ENCODE assay signal across 8 cellular contexts in the genomic region with DNA sequence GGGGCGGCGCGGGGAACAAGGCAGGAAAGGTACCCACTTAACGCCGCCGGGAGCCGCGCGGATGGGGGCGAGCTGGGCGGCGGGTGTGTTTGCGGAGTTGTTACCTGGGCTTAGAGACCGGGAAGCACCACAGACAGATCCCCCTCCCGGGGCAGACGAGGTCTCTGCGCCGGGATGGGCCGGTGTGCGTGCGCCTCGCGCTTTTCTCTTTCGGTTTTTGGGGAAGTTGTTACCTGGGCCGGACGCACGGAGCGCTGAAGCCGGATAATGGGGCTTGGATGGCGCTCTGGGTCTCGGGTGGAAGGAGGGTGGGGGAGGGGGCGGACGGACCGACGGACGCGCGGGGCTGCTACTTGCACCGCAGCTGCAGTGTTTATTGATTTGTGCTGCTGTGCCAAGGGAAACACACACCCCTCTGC. TPM values are rescaled to one million over a fixed set of nuclear protein-coding genes. Genes with fewer than 3 reads are reported as not detected.
DNase-seq lines count a peak whose midpoint lies in the region; ATAC-seq and TF ChIP-seq lines count a peak whose summit lies in the region.

No MANE protein-coding gene starts in this region.

- intact Hi-C loops in sciatic nerve (cut with DNase I): no loop called here

- H3K4me1 ChIP-seq in adipocyte (ENCODE audit: control insufficient read depth, insufficient read depth, low read length): peaks cover 40% of the 10 kb centered on the region
- no peaks in the 10 kb centered on the region for H3K4me1 ChIP-seq in hepatocyte (ENCODE audit: insufficient read depth)

- H3K27me3 ChIP-seq in adipocyte (replicated peaks; ENCODE audit: control insufficient read depth, insufficient read depth, low read length) (no peaks in the 10 kb centered on the region), hepatocyte (peaks cover 42% of the 10 kb centered on the region)

- H3K9me2 ChIP-seq in hepatocyte (replicated peaks; ENCODE audit: insufficient read depth): no peaks in the 10 kb centered on the region

- peak; percentile 32 for DNase-seq in SK-N-DZ (ENCODE audit: low spot score)
- DNase-seq in adipocyte (ENCODE audit: low read depth): peak; percentile 49
- peak; percentile 35 for DNase-seq in hepatocyte (ENCODE audit: low spot score)
- DNase-seq in sciatic nerve (ENCODE audit: low spot score): peak; percentile 74
- DNase-seq in SIG-M5 (lab: John Stamatoyannopoulos, UW): no peak

- H3K27ac ChIP-seq in hepatocyte: peak overlapping the region; percentile 86

- H2AFZ ChIP-seq in hepatocyte: peak overlapping the region; percentile 23

- H3K9ac ChIP-seq in adipocyte (ENCODE audit: low read length): peak overlapping the region; percentile 93

- no peaks in the 10 kb centered on the region for H3K36me3 ChIP-seq in adipocyte (ENCODE audit: control insufficient read depth, insufficient read depth, low read length, severe bottlenecking)
- no peaks in the 10 kb centered on the region for H3K36me3 ChIP-seq in hepatocyte (replicated peaks; ENCODE audit: insufficient read depth, low read depth)

- H3K79me2 ChIP-seq in hepatocyte: peaks cover 48% of the 10 kb centered on the region

- H3K9me3 ChIP-seq in adipocyte (ENCODE audit: control insufficient read depth, low read length): no peaks in the 10 kb centered on the region
- no peaks in the 10 kb centered on the region for H3K9me3 ChIP-seq in hepatocyte (ENCODE audit: low read depth)

- peak overlapping the region; percentile 90 for H3K4me3 ChIP-seq in adipocyte (ENCODE audit: low read length)
- peak overlapping the region; percentile 78 for H3K4me3 ChIP-seq in hepatocyte

- ATAC-seq in GM18498 (IDR thresholded peaks at IDR 0.05; ENCODE audit: unreplicated experiment) (peak; percentile 28), HG02798 (IDR thresholded peaks at IDR 0.05; ENCODE audit: poor library complexity, unreplicated experiment) (peak; percentile 17), sciatic nerve (peak; percentile 18), GM18861 (IDR thresholded peaks at IDR 0.05; ENCODE audit: unreplicated experiment) (no peak)

- 0% methylated on average over 19 of the region's 39 CpGs for WGBS in hepatocyte (ENCODE audit: low lambda C conversion rate, missing lambda C conversion rate)

- peak overlapping the region; percentile 84 for H3K4me2 ChIP-seq in hepatocyte

- H4K20me1 ChIP-seq in hepatocyte (ENCODE audit: insufficient read depth, poor library complexity, severe bottlenecking): peaks cover 7% of the 10 kb centered on the region

- no peak for TF ChIP-seq CTCF in hepatocyte (IDR thresholded peaks at IDR 0.05; ENCODE audit: poor library complexity)

RNA-seq across cellular contexts. Expression of gene ZEB1, which starts 1.2 kb away (rescaled TPM):
- 17.8 and 21.6 TPM in 2 replicates for polyA plus RNA-seq in SK-N-DZ (2014; cell fraction: cytosol; rRNA removed)
- 13.8 and 15.8 TPM in 2 replicates for polyA plus RNA-seq in SK-N-DZ (2014; cell fraction: nucleus; rRNA removed)
- total RNA-seq in hepatocyte (14.3 and 25.2 TPM in 2 replicates), sciatic nerve (187 TPM)
- 11.9 and 13.6 TPM in 2 replicates for polyA plus RNA-seq in hepatocyte
